ENCODE assay signal across 8 cellular contexts in the genomic region with DNA sequence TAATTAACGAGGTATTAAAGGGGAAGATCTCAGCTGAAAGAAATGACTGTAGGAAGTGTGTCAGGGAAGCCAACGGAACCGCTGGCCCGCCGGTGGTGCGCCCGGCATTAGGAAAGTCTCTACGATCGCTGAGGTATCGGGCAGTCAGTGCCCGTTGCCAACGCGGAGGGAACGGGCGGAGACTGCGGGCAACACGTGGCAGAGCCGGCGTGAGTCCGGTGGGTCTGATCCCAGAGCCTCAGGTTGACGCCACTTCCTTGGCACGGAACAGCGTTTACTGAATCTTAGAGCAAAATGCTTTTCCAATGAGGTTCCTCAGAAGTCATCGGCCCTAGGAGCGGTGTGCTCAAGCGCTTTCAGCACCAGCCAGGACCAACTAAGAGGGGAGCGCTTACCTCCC.
DNase-seq lines count a peak whose midpoint lies in the region; FAIRE-seq and TF ChIP-seq lines count a peak whose summit lies in the region.
"Not testable (repeated sequence)": the region's sequence is repeated elsewhere in the genome, so short reads cannot be mapped to it uniquely, and the experiment has no call there.

No MANE protein-coding gene starts in this region.

- not testable (repeated sequence) for H3K9me2 ChIP-seq in neural cell (ENCODE audit: insufficient read depth, low read length)

- FAIRE-seq in RCC 7860 (lab: Jason Lieb, UNC), result not testable (repeated sequence)

- H3K27me3 Mint-ChIP-seq in CD4-positive, alpha-beta memory T cell, result peaks cover 20 to 24% of the 10 kb centered on the region in 2 donors
- peaks cover 31% of the 10 kb centered on the region for H3K27me3 Mint-ChIP-seq in activated T-helper 2 cell treated with anti-CD3 and anti-CD28 coated beads, Interferon-gamma antibody, Interleukin-2, Interleukin-4, amounts not matched to agents 10 μg/mL and 5 μg/mL and 100 μg/mL, durations not matched to agents 14 hours and 24 hours and 36 hours (ENCODE audit: low read depth)
- H3K27me3 Mint-ChIP-seq in endodermal cell (ENCODE audit: insufficient read depth), result peaks cover 38% of the 10 kb centered on the region

- H3K4me1 Mint-ChIP-seq in CD4-positive, alpha-beta memory T cell, result peaks cover 6 to 18% (median 7%) of the 10 kb centered on the region in 4 donors
- H3K4me1 Mint-ChIP-seq in activated T-helper 2 cell treated with anti-CD3 and anti-CD28 coated beads, Interferon-gamma antibody, Interleukin-2, Interleukin-4, amounts not matched to agents 10 μg/mL and 5 μg/mL and 100 μg/mL, durations not matched to agents 14 hours and 24 hours and 36 hours (ENCODE audit: low read depth); endodermal cell: not testable (repeated sequence)

- H3K27ac Mint-ChIP-seq in CD4-positive, alpha-beta memory T cell; activated T-helper 2 cell treated with anti-CD3 and anti-CD28 coated beads, Interferon-gamma antibody, Interleukin-2, Interleukin-4, amounts not matched to agents 10 μg/mL and 5 μg/mL and 100 μg/mL, durations not matched to agents 14 hours and 24 hours and 36 hours; endodermal cell: not testable (repeated sequence)

- H3K79me2 ChIP-seq in neural cell (replicated peaks; ENCODE audit: insufficient read depth, low read length), result not testable (repeated sequence)

- not testable (repeated sequence) for H3K36me3 Mint-ChIP-seq in CD4-positive, alpha-beta memory T cell; activated T-helper 2 cell treated with anti-CD3 and anti-CD28 coated beads, Interferon-gamma antibody, Interleukin-2, Interleukin-4, amounts not matched to agents 10 μg/mL and 5 μg/mL and 100 μg/mL, durations not matched to agents 14 hours and 24 hours and 36 hours (ENCODE audit: low read depth); endodermal cell (ENCODE audit: low read depth)

- POLR2A ChIA-PET in CD4-positive, alpha-beta memory T cell (lab: Charles Lee; ENCODE audit: partially characterized antibody), result not testable (repeated sequence)

- DNase-seq in CD4-positive, alpha-beta memory T cell; activated T-helper 2 cell treated with anti-CD3 and anti-CD28 coated beads, Interferon-gamma antibody, Interleukin-2, Interleukin-4, amounts not matched to agents 10 μg/mL and 5 μg/mL and 100 μg/mL, durations not matched to agents 14 hours and 24 hours and 36 hours (ENCODE audit: low spot score): not testable (repeated sequence)
- DNase-seq in HT1080 (ENCODE audit: low read depth), result peak; percentile 28
- peak; percentile 50 for DNase-seq in RCC 7860 (ENCODE audit: low spot score)
- peak; percentile 69 for DNase-seq in endodermal cell
- DNase-seq in stomach, result peak; percentile 33

- H3K9ac ChIP-seq in endodermal cell (ENCODE audit: extremely low read depth, low read length, poor library complexity, severe bottlenecking); iPS-18a (ENCODE audit: low read length); neural cell (ENCODE audit: low read length): not testable (repeated sequence)

- not testable (repeated sequence) for H3K9me3 Mint-ChIP-seq in CD4-positive, alpha-beta memory T cell; activated T-helper 2 cell treated with anti-CD3 and anti-CD28 coated beads, Interferon-gamma antibody, Interleukin-2, Interleukin-4, amounts not matched to agents 10 μg/mL and 5 μg/mL and 100 μg/mL, durations not matched to agents 14 hours and 24 hours and 36 hours; endodermal cell

- H3K4me3 ChIP-seq in CD4-positive, alpha-beta memory T cell (ENCODE audit: low read length in 2 of 2), result not testable (repeated sequence)
- H3K4me3 ChIP-seq in endodermal cell (ENCODE audit: low read length) (peak overlapping the region; percentile 79), iPS-18a (ENCODE audit: low read length) (peak overlapping the region; percentile 59), neural cell (ENCODE audit: low read length) (peak overlapping the region; percentile 82), stomach (peak overlapping the region; percentile 35 to 54 (median 46))

- TF ChIP-seq CTCF in endodermal cell (conservative IDR thresholded peaks at IDR 0.05); neural cell (IDR thresholded peaks at IDR 0.05; ENCODE audit: poor library complexity, severe bottlenecking); stomach (IDR thresholded peaks at IDR 0.05): not testable (repeated sequence)

- H3K9me3 ChIP-seq in CD4-positive, alpha-beta memory T cell (ENCODE audit: control insufficient read depth in 1 of 2, low read length in 2 of 2); endodermal cell (ENCODE audit: control insufficient read depth, low read length); iPS-18a (ENCODE audit: control insufficient read depth, low read depth, low read length); neural cell (ENCODE audit: low read length); stomach: not testable (repeated sequence)

- CTCF ChIA-PET in CD4-positive, alpha-beta memory T cell (lab: Charles Lee; ENCODE audit: partially characterized antibody), result not testable (repeated sequence)

- not testable (repeated sequence) for H3K27ac ChIP-seq in CD4-positive, alpha-beta memory T cell (ENCODE audit: low read depth, low read length); endodermal cell (ENCODE audit: low read depth, low read length); iPS-18a (ENCODE audit: low read length); neural cell (ENCODE audit: low read length); stomach

- TF ChIP-seq POLR2A in stomach (IDR thresholded peaks at IDR 0.05), result not testable (repeated sequence)

- H2AFZ ChIP-seq in neural cell (ENCODE audit: low read depth, low read length), result not testable (repeated sequence)

- not testable (repeated sequence) for H4K20me1 ChIP-seq in neural cell (ENCODE audit: insufficient read depth)

- intact Hi-C loops in CD4-positive, alpha-beta memory T cell (cut with micrococcal nuclease); stomach (cut with DNase I; ENCODE audit: low total_unique reads): not testable (repeated sequence)
- intact Hi-C loops in activated T-helper 2 cell treated with anti-CD3 and anti-CD28 coated beads, Interferon-gamma antibody, Interleukin-2, Interleukin-4, amounts not matched to agents 10 μg/mL and 5 μg/mL and 100 μg/mL, durations not matched to agents 14 hours and 24 hours and 36 hours (cut with micrococcal nuclease), result loop anchor here (2.0 kb wide), 1 partner anchor 68 kb away; a partner anchor contains a TSS

- WGBS in endodermal cell (ENCODE audit: insufficient coverage in 1 of 2, insufficient read length in 1 of 2), 2 experiments, result 0 to 2% methylated on average over 5 to 27 of the region's 27 CpGs
- 1 to 7% (median 3%) methylated on average over 19 to 27 of the region's 27 CpGs for WGBS in stomach, 5 donors

- peak overlapping the region; percentile 73 for H3K4me2 ChIP-seq in neural cell (ENCODE audit: low read length)

- H3K27me3 ChIP-seq in CD4-positive, alpha-beta memory T cell (ENCODE audit: insufficient read depth, low read length); neural cell (ENCODE audit: insufficient read depth, low read depth, low read length): not testable (repeated sequence)
- peaks cover 28% of the 10 kb centered on the region for H3K27me3 ChIP-seq in endodermal cell (ENCODE audit: control insufficient read depth, insufficient read depth, low read length, poor library complexity, severe bottlenecking)
- H3K27me3 ChIP-seq in iPS-18a (ENCODE audit: control insufficient read depth, insufficient read depth, low read length), result peaks cover 39% of the 10 kb centered on the region
- H3K27me3 ChIP-seq in stomach, result peaks cover 0 to 24% (median 20%) of the 10 kb centered on the region in 3 donors

- not testable (repeated sequence) for TF ChIP-seq RAD21 in neural cell (conservative IDR thresholded peaks at IDR 0.05)

- not testable (repeated sequence) for H3K36me3 ChIP-seq in CD4-positive, alpha-beta memory T cell (ENCODE audit: insufficient read depth, low read length); endodermal cell (ENCODE audit: control insufficient read depth, insufficient read depth, low read length); iPS-18a (ENCODE audit: control insufficient read depth, low read depth, low read length); neural cell (ENCODE audit: insufficient read depth, low read length); stomach

- H3F3A ChIP-seq in neural cell (ENCODE audit: insufficient read depth, low read length, poor library complexity, severe bottlenecking), result not testable (repeated sequence)

- H3K4me1 ChIP-seq in CD4-positive, alpha-beta memory T cell (ENCODE audit: insufficient read depth, low read length); endodermal cell (ENCODE audit: control insufficient read depth, insufficient read depth, low read length); iPS-18a (ENCODE audit: control insufficient read depth, low read depth, low read length): not testable (repeated sequence)
- H3K4me1 ChIP-seq in stomach, result peaks cover 13 to 17% (median 17%) of the 10 kb centered on the region in 4 donors

- TF ChIP-seq EP300 in neural cell (conservative IDR thresholded peaks at IDR 0.05; ENCODE audit: poor library complexity, severe bottlenecking); stomach (IDR thresholded peaks at IDR 0.05): not testable (repeated sequence)

- H3K4me3 Mint-ChIP-seq in CD4-positive, alpha-beta memory T cell, result peak overlapping the region in 7 of 8 donors; percentile 25 to 69 (median 61)
- peak overlapping the region; percentile 67 for H3K4me3 Mint-ChIP-seq in activated T-helper 2 cell treated with anti-CD3 and anti-CD28 coated beads, Interferon-gamma antibody, Interleukin-2, Interleukin-4, amounts not matched to agents 10 μg/mL and 5 μg/mL and 100 μg/mL, durations not matched to agents 14 hours and 24 hours and 36 hours (ENCODE audit: low read depth)
- peak overlapping the region; percentile 68 for H3K4me3 Mint-ChIP-seq in endodermal cell

TF ChIP-seq in neural cell, 6 proteins besides CTCF, POLR2A, EP300 and RAD21:
- TF ChIP-seq SMC3 (conservative IDR thresholded peaks at IDR 0.05; ENCODE audit: poor library complexity), result peak; percentile 10
